ENCODE assay signal across 8 cellular contexts in genomic region chr16:53501216-53501859, GRCh38. TPM values are rescaled to one million over a fixed set of nuclear protein-coding genes. Genes with fewer than 3 reads are reported as not detected.
A peak's percentile ranks its signal among the peaks of the same experiment; 100 is the strongest.
DNase-seq lines count a peak whose midpoint lies in the region; ATAC-seq and TF ChIP-seq lines count a peak whose summit lies in the region.

No MANE protein-coding gene starts in this region.

- TF ChIP-seq CTCF in DOHH2 (IDR thresholded peaks at IDR 0.05; ENCODE audit: low read depth, low read length, poor library complexity, severe bottlenecking) = no peak
- no peak for TF ChIP-seq CTCF in OCI-LY3 (IDR thresholded peaks at IDR 0.05; ENCODE audit: low read depth, low read length)
- no peak for TF ChIP-seq CTCF in epithelial cell of esophagus (IDR thresholded peaks at IDR 0.05; ENCODE audit: insufficient read depth, low read depth, low read length, missing control alignments)
- no peak for TF ChIP-seq CTCF in osteoblast (IDR thresholded peaks at IDR 0.05; ENCODE audit: extremely low read depth, low read depth, low read length)

- H3K9me2 ChIP-seq in DOHH2 (replicated peaks; ENCODE audit: control insufficient read depth, low read length) = no peaks in the 10 kb centered on the region

- H2AFZ ChIP-seq in OCI-LY3 (ENCODE audit: low read depth, low read length) (no peak overlapping the region), osteoblast (ENCODE audit: low read length) (no peak overlapping the region)

- no peaks in the 10 kb centered on the region for H3K9me3 ChIP-seq in DOHH2 (ENCODE audit: control insufficient read depth, insufficient read depth, low read length)
- no peaks in the 10 kb centered on the region for H3K9me3 ChIP-seq in OCI-LY3 (ENCODE audit: insufficient read depth, low read length)
- no peaks in the 10 kb centered on the region for H3K9me3 ChIP-seq in osteoblast (ENCODE audit: low read depth, low read length)

- in situ Hi-C loops in KBM-7 (cut with MboI; ENCODE audit: low pct_unique_long_range_greater_than_20kb, low sequenced_read_pairs) = no loop called here

- H3K4me2 ChIP-seq in DOHH2 (ENCODE audit: low read length) = peak overlapping the region; percentile 79
- peak overlapping the region; percentile 92 for H3K4me2 ChIP-seq in OCI-LY3 (ENCODE audit: low read length)
- peak overlapping the region; percentile 91 for H3K4me2 ChIP-seq in osteoblast (ENCODE audit: insufficient read depth, low read length)

- no peaks in the 10 kb centered on the region for H3K36me3 ChIP-seq in DOHH2 (ENCODE audit: control insufficient read depth, low read length)
- H3K36me3 ChIP-seq in OCI-LY3 (replicated peaks; ENCODE audit: low read depth, low read length) = peaks cover 2% of the 10 kb centered on the region
- H3K36me3 ChIP-seq in osteoblast (ENCODE audit: insufficient read depth, low read length) = peaks cover 23% of the 10 kb centered on the region

- H3K79me2 ChIP-seq in DOHH2 (ENCODE audit: control insufficient read depth, low read length) (peaks cover 23% of the 10 kb centered on the region), OCI-LY3 (ENCODE audit: low read length) (0 out of 2 replicates have a peak, but pooled peaks cover 6% of the 10 kb centered on the region), osteoblast (ENCODE audit: insufficient read depth, low read length) (peaks cover 17% of the 10 kb centered on the region)

- peak overlapping the region; percentile 80; the same call in 1 of the 2 replicates for H3K4me3 ChIP-seq in DOHH2 (ENCODE audit: low read length)
- H3K4me3 ChIP-seq in OCI-LY3 (ENCODE audit: low read length) = no peak overlapping the region
- peak overlapping the region; percentile 64 for H3K4me3 ChIP-seq in epithelial cell of esophagus (ENCODE audit: low read length)
- peak overlapping the region; percentile 84 for H3K4me3 ChIP-seq in osteoblast (ENCODE audit: insufficient read depth, low read length)

- peaks cover 22% of the 10 kb centered on the region for H3K4me1 ChIP-seq in DOHH2 (ENCODE audit: control insufficient read depth, low read length)
- peaks cover 12% of the 10 kb centered on the region for H3K4me1 ChIP-seq in OCI-LY3 (ENCODE audit: low read length)
- H3K4me1 ChIP-seq in osteoblast (ENCODE audit: insufficient read depth, low read length) = peaks cover 26% of the 10 kb centered on the region

- no peaks in the 10 kb centered on the region; the same call in 1 of the 2 replicates for H4K20me1 ChIP-seq in DOHH2 (ENCODE audit: control insufficient read depth, insufficient read depth, low read depth, low read length)
- no peaks in the 10 kb centered on the region for H4K20me1 ChIP-seq in OCI-LY3 (ENCODE audit: insufficient read depth, low read length)
- peaks cover 6% of the 10 kb centered on the region for H4K20me1 ChIP-seq in osteoblast (ENCODE audit: insufficient read depth, low read length)

- 0 out of 2 replicates have a peak, but pooled peaks cover 2% of the 10 kb centered on the region for H3F3A ChIP-seq in DOHH2 (ENCODE audit: control insufficient read depth, insufficient read depth)

- no peak for ATAC-seq in GM19395 (IDR thresholded peaks at IDR 0.05; ENCODE audit: unreplicated experiment)

- no peak overlapping the region for H3K27ac ChIP-seq in DOHH2 (ENCODE audit: low read depth, low read length)
- no peak overlapping the region for H3K27ac ChIP-seq in OCI-LY3 (ENCODE audit: low read length)
- H3K27ac ChIP-seq in osteoblast (ENCODE audit: low read depth, low read length) = no peak overlapping the region

- H3K9ac ChIP-seq in OCI-LY3 (ENCODE audit: low read length) = no peak overlapping the region

- 0 out of 2 replicates have a peak, but pooled peaks cover 1% of the 10 kb centered on the region for H3K27me3 ChIP-seq in DOHH2 (ENCODE audit: control insufficient read depth, low read length)
- no peaks in the 10 kb centered on the region for H3K27me3 ChIP-seq in OCI-LY3 (ENCODE audit: low read depth, low read length)
- H3K27me3 ChIP-seq in osteoblast (ENCODE audit: insufficient read depth, low read length) = no peaks in the 10 kb centered on the region

- DNase-seq in epithelial cell of esophagus (ENCODE audit: low read depth) (peak; percentile 41), osteoblast (ENCODE audit: insufficient read length, low spot score, missing footprints) (no peak), NCI-H187 treated with DMSO at 0.1 percent for 48 hours (lab: John Stamatoyannopoulos, UW) (no peak), KBM-7 (no peak), NCI-H2227 (lab: John Stamatoyannopoulos, UW; ENCODE audit: unreplicated experiment) (no peak)

RNA-seq across cellular contexts. Expression of gene AKTIP, which starts 1.7 kb away (rescaled TPM):
- total RNA-seq in osteoblast = 25.0 and 25.6 TPM in 2 replicates
